In the genomic region with DNA sequence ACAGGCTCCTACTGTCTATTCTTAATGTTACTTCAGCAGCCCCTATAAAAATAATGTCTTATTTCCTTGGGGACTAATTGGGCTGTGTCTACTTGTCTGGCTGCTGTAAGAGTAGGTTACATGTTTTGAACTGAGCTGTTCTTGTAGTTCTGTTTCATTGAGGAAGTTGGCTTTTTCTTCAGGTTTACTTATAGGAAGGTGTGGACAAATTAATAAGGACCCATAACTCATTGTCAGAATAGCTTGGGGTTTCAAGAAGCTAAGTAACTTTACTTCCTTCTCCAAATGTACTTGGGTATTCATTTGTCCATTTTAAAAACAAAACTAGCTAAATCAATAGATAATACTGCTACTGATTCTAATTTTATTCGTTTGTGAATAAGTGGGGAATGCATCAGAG, we compare ENCODE assay signal across 27 cellular contexts.
"Had no signal": no experiment of that assay in that cellular context is flagged by ENCODE, and none has a peak within 500 bp of the region (broad histone marks: within the 10 kb centered on the region; RNA-seq: fewer than 3 reads in every experiment).

No MANE protein-coding gene starts in this region.

- H3K9me3 ChIP-seq: colonic mucosa, esophagus muscularis mucosa, esophagus squamous epithelium, gastrocnemius medialis, gastroesophageal sphincter, heart left ventricle, heart right ventricle had no signal

- FAIRE-seq: endometrium, endothelial cell of umbilical vein, frontal cortex had no signal

- H3K27me3 Mint-ChIP-seq: dendritic cell treated with granulocyte-macrophage colony-stimulating factor and Interleukin-4, amounts not matched to agents 40 ng/mL and 50 ng/mL, for 4 days; effector memory CD8-positive, alpha-beta T cell had no signal

- H3K27ac ChIP-seq: colonic mucosa, coronary artery, dorsolateral prefrontal cortex, epithelial cell of prostate, esophagus muscularis mucosa, esophagus squamous epithelium, foreskin keratinocyte, gastrocnemius medialis, gastroesophageal sphincter, heart left ventricle, heart right ventricle had no signal

- ATAC-seq: effector memory CD8-positive, alpha-beta T cell; esophagus mucosa; foreskin keratinocyte; gastrocnemius medialis; gastroesophageal sphincter; heart left ventricle; heart right ventricle had no signal

- H3K36me3 ChIP-seq: colonic mucosa, esophagus muscularis mucosa, esophagus squamous epithelium, gastrocnemius medialis, gastroesophageal sphincter, heart left ventricle, heart right ventricle had no signal

- H3K27ac Mint-ChIP-seq: dendritic cell treated with granulocyte-macrophage colony-stimulating factor and Interleukin-4, amounts not matched to agents 40 ng/mL and 50 ng/mL, for 4 days; effector memory CD8-positive, alpha-beta T cell; endodermal cell had no signal

- H3K4me3 Mint-ChIP-seq: dendritic cell treated with granulocyte-macrophage colony-stimulating factor and Interleukin-4, amounts not matched to agents 40 ng/mL and 50 ng/mL, for 4 days; effector memory CD8-positive, alpha-beta T cell; endodermal cell had no signal

- H3K4me1 ChIP-seq: colonic mucosa, esophagus muscularis mucosa, esophagus squamous epithelium, foreskin keratinocyte, gastrocnemius medialis, gastroesophageal sphincter, heart left ventricle, heart right ventricle had no signal

- H3K4me3 ChIP-seq: colonic mucosa, coronary artery, dorsolateral prefrontal cortex, esophagus muscularis mucosa, esophagus squamous epithelium, gastrocnemius medialis, gastroesophageal sphincter, heart left ventricle, heart right ventricle had no signal

- H3K9me3 Mint-ChIP-seq: dendritic cell treated with granulocyte-macrophage colony-stimulating factor and Interleukin-4, amounts not matched to agents 40 ng/mL and 50 ng/mL, for 4 days; endodermal cell had no signal

- DNase-seq: colonic mucosa; cortex of kidney; dermis blood vessel endothelial cell; dorsolateral prefrontal cortex; effector CD4-positive, alpha-beta T cell; effector CD8-positive, alpha-beta T cell; effector memory CD4-positive, alpha-beta T cell; effector memory CD8-positive, alpha-beta T cell; endodermal cell; erythroblast; esophagus squamous epithelium; foreskin keratinocyte; foreskin melanocyte; gastrocnemius medialis; glutamatergic neuron; head of caudate nucleus; heart left ventricle; heart right ventricle had no signal

- H3K27me3 ChIP-seq: colonic mucosa, dorsolateral prefrontal cortex, esophagus muscularis mucosa, esophagus squamous epithelium, foreskin keratinocyte, gastrocnemius medialis, gastroesophageal sphincter, heart left ventricle, heart right ventricle had no signal
